In the genomic region with DNA sequence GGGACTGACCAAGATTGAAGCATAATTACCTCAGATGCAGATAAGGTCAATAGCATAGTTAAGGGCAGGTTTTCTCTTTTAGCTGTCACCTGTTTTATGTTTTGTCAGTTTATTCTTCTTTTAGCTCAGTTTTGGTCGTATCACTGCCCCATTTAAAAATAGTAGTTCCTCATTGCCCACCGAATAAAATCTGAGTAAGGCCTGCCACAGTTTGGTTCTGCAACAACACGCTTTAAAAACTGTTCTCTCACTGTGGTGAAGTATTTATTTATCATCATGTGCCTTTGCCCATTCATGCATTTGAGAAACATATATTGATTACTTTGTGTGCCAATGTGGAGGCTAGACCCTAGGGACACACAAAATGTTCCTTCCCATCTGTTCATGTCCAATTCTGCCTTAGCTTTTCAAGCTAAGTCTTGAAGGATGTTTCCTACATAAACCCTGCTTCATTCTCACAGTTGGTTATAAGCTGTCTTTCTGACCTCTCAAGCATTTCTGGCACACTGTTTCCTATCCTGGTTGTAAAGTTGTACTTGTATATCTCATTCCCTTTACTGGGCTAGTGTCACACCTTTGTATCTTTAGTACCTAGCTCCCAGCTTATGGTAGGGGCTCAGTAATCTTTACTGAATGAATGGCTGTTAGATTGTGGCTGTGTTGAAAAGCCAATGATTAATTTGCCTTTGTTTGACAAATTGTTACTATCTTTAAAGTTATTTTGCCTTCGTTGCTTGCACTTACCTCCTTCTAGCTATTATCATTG, we compare ENCODE assay signal across 8 cellular contexts. TPM values are rescaled to one million over a fixed set of nuclear protein-coding genes. Genes with fewer than 3 reads are reported as not detected.
DNase-seq lines count a peak whose midpoint lies in the region; ATAC-seq and TF ChIP-seq lines count a peak whose summit lies in the region.

No MANE protein-coding gene starts in this region.

- intact Hi-C loops in activated CD4-positive, alpha-beta T cell treated with anti-CD3 and anti-CD28 coated beads, Interleukin-2, amount 10 ng/mL, durations not matched to agents 24 days and 14 days (cut with micrococcal nuclease): no loop called here
- intact Hi-C loops in esophagus muscularis mucosa (cut with DNase I): no loop called here

- H3K4me1 ChIP-seq in OCI-LY1 (ENCODE audit: insufficient read depth, low read length, severe bottlenecking): peaks cover 88% of the 10 kb centered on the region
- peaks cover 77 to 97% (median 91%) of the 10 kb centered on the region in 4 donors for H3K4me1 ChIP-seq in esophagus muscularis mucosa
- H3K4me1 ChIP-seq in smooth muscle cell (ENCODE audit: low read depth): peaks cover 50% of the 10 kb centered on the region

- no peak for DNase-seq in activated CD4-positive, alpha-beta T cell treated with anti-CD3 and anti-CD28 coated beads, Interleukin-2, amount 10 ng/mL, durations not matched to agents 24 days and 14 days
- DNase-seq in activated CD4-positive, alpha-beta T cell treated with anti-CD3 and anti-CD28 coated beads for 4 hours: no peak
- DNase-seq in esophagus muscularis mucosa (ENCODE audit: extremely low spot score): no peak
- DNase-seq in smooth muscle cell (lab: John Stamatoyannopoulos, UW; ENCODE audit: unreplicated experiment): no peak
- no peak for DNase-seq in stimulated activated CD4-positive, alpha-beta T cell treated with anti-CD3 and anti-CD28 coated beads, Interleukin-12 subunit alpha, Interleukin-12 subunit beta, amount 100 ng/mL, for 4 hours

- no peak for TF ChIP-seq EP300 in esophagus muscularis mucosa (IDR thresholded peaks at IDR 0.05)

- TF ChIP-seq POLR2A in esophagus muscularis mucosa (IDR thresholded peaks at IDR 0.05; ENCODE audit: low read depth): no peak

- 0 out of 2 replicates have a peak, but pooled peaks cover 2% of the 10 kb centered on the region for H4K20me1 ChIP-seq in OCI-LY1 (ENCODE audit: insufficient read depth, low read length)
- peaks cover 78% of the 10 kb centered on the region for H4K20me1 ChIP-seq in smooth muscle cell (ENCODE audit: low read depth)

- H3F3A ChIP-seq in OCI-LY1 (ENCODE audit: insufficient read depth, low read length) (peaks cover 3% of the 10 kb centered on the region; the same call in 1 of the 2 replicates), smooth muscle cell (ENCODE audit: low read depth) (peaks cover 7% of the 10 kb centered on the region)

- peak overlapping the region; percentile 65 for H3K27ac Mint-ChIP-seq in activated CD4-positive, alpha-beta T cell treated with anti-CD3 and anti-CD28 coated beads, Interleukin-2, amount 10 ng/mL, durations not matched to agents 24 days and 14 days

- no peaks in the 10 kb centered on the region for H3K9me3 Mint-ChIP-seq in activated CD4-positive, alpha-beta T cell treated with anti-CD3 and anti-CD28 coated beads, Interleukin-2, amount 10 ng/mL, durations not matched to agents 24 days and 14 days

- H3K4me3 ChIP-seq in OCI-LY1 (ENCODE audit: low read depth, low read length, poor library complexity, severe bottlenecking) (peak overlapping the region; percentile 12), esophagus muscularis mucosa (no peak overlapping the region), smooth muscle cell (no peak overlapping the region)

- H3K9ac ChIP-seq in OCI-LY1 (ENCODE audit: low read length): peak overlapping the region; percentile 32
- peak overlapping the region; percentile 22 for H3K9ac ChIP-seq in smooth muscle cell (ENCODE audit: low read depth)

- TF ChIP-seq CTCF in OCI-LY1 (IDR thresholded peaks at IDR 0.05; ENCODE audit: low read length): no peak
- no peak for TF ChIP-seq CTCF in esophagus muscularis mucosa (IDR thresholded peaks at IDR 0.05)
- no peak for TF ChIP-seq CTCF in smooth muscle cell (IDR thresholded peaks at IDR 0.05; ENCODE audit: borderline replicate concordance, insufficient read depth, poor library complexity, severe bottlenecking)

- peaks cover 57% of the 10 kb centered on the region for H3K4me1 Mint-ChIP-seq in activated CD4-positive, alpha-beta T cell treated with anti-CD3 and anti-CD28 coated beads, Interleukin-2, amount 10 ng/mL, durations not matched to agents 24 days and 14 days

- H3K27me3 ChIP-seq in OCI-LY1 (ENCODE audit: insufficient read depth, low read length) (no peaks in the 10 kb centered on the region), esophagus muscularis mucosa (no peaks in the 10 kb centered on the region), smooth muscle cell (ENCODE audit: low read depth) (no peaks in the 10 kb centered on the region)

- H3K9me2 ChIP-seq in OCI-LY1 (ENCODE audit: low read depth, low read length): no peaks in the 10 kb centered on the region

- H3K79me2 ChIP-seq in OCI-LY1 (ENCODE audit: insufficient read depth, low read length) (peaks cover 58% of the 10 kb centered on the region), smooth muscle cell (ENCODE audit: low read depth) (peaks cover 100% of the 10 kb centered on the region)

- no peak overlapping the region for H3K4me3 Mint-ChIP-seq in activated CD4-positive, alpha-beta T cell treated with anti-CD3 and anti-CD28 coated beads, Interleukin-2, amount 10 ng/mL, durations not matched to agents 24 days and 14 days

- ATAC-seq in GM19351 (IDR thresholded peaks at IDR 0.05; ENCODE audit: unreplicated experiment) (no peak), GM18498 (IDR thresholded peaks at IDR 0.05; ENCODE audit: unreplicated experiment) (no peak)

- H3K4me2 ChIP-seq in OCI-LY1 (ENCODE audit: low read length): peak overlapping the region; percentile 59
- H3K4me2 ChIP-seq in smooth muscle cell: peak overlapping the region; percentile 61

- H3K36me3 ChIP-seq in OCI-LY1 (ENCODE audit: insufficient read depth, low read length) (peaks cover 2% of the 10 kb centered on the region; the same call in 1 of the 2 replicates), esophagus muscularis mucosa (no peaks in the 10 kb centered on the region), smooth muscle cell (ENCODE audit: low read depth) (no peaks in the 10 kb centered on the region)

- no peaks in the 10 kb centered on the region for H3K27me3 Mint-ChIP-seq in activated CD4-positive, alpha-beta T cell treated with anti-CD3 and anti-CD28 coated beads, Interleukin-2, amount 10 ng/mL, durations not matched to agents 24 days and 14 days

- WGBS in esophagus muscularis mucosa: 42% methylated on average over 4 of the region's 4 CpGs
- 68% methylated on average over 4 of the region's 4 CpGs for WGBS in smooth muscle cell (ENCODE audit: low lambda C conversion rate)

- peaks cover 14% of the 10 kb centered on the region for H3K36me3 Mint-ChIP-seq in activated CD4-positive, alpha-beta T cell treated with anti-CD3 and anti-CD28 coated beads, Interleukin-2, amount 10 ng/mL, durations not matched to agents 24 days and 14 days (ENCODE audit: low read depth)

- H3K9me3 ChIP-seq in OCI-LY1 (ENCODE audit: low read length): no peaks in the 10 kb centered on the region
- H3K9me3 ChIP-seq in esophagus muscularis mucosa: no peaks in the 10 kb centered on the region
- H3K9me3 ChIP-seq in smooth muscle cell (replicated peaks; ENCODE audit: low read depth): no peaks in the 10 kb centered on the region

- H2AFZ ChIP-seq in OCI-LY1 (ENCODE audit: low read length): no peak overlapping the region
- H2AFZ ChIP-seq in smooth muscle cell (ENCODE audit: low read depth): no peak overlapping the region

- H3K27ac ChIP-seq in OCI-LY1 (ENCODE audit: low read depth, low read length, poor library complexity, severe bottlenecking) (peak overlapping the region; percentile 84), esophagus muscularis mucosa (replicated peaks in 1 of 4) (peak overlapping the region; percentile 58 to 74 (median 64)), smooth muscle cell (ENCODE audit: low read depth) (peak overlapping the region; percentile 84)

RNA-seq across cellular contexts. Expression of a gene that starts 23.9 kb away (rescaled TPM):
- 68.5 and 71.3 TPM in 2 replicates for total RNA-seq in activated CD4-positive, alpha-beta T cell treated with anti-CD3 and anti-CD28 coated beads, Interleukin-2, amount 10 ng/mL, durations not matched to agents 24 days and 14 days
- total RNA-seq in esophagus muscularis mucosa: 100 to 1,000 TPM; 232 to 323 (median 284) TPM
- total RNA-seq in smooth muscle cell: 63.5 and 71.8 TPM in 2 replicates
- polyA plus RNA-seq in smooth muscle cell: 43.3 and 46.8 TPM in 2 replicates
